ENCODE assay signal across 8 cellular contexts in the genomic region with DNA sequence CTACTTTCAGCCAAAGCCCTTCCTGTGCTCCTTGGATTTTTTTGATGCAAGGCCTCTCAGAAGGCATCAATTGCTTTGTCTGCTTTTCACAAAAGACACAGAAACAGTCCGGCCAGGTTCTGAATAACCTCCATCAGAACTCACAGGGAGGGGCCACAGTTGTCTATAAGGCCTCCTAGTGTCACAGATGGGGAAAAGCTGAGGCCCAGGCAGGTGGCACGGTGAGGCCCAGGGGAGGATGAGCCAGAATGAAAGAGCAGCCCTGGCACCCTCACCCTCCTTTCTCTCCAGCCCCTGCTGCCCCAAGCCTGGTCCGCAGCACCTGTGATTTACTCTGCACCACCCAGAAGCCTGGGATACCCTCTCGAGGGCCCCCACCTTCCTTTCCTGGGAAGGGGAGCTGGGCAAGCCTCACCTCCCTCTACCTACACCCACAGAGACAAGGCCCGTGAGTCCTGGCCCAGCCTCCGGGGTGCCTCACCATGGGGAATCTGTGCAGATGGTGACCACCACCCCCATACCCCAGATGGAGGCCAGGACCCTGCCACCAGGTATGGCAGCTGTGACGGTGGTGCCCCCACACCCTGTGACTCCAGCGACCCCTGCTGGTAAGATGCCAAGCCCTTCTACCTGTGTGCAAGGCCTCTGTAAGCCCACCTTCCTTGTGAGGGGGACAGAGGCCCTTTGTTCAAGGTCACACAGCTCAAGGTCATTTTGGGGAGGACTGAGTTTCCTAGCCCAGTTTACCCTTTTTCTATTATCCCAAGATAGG. TPM values are rescaled to one million over a fixed set of nuclear protein-coding genes. Genes with fewer than 3 reads are reported as not detected.
DNase-seq lines count a peak whose midpoint lies in the region; ATAC-seq lines count a peak whose summit lies in the region.

No MANE protein-coding gene starts in this region.

- DNase-seq in GDM1 (lab: John Stamatoyannopoulos, UW): peak; percentile 44
- DNase-seq in LoVo (ENCODE audit: low spot score): peak; percentile 4
- peak; percentile 80 for DNase-seq in activated CD8-positive, alpha-beta memory T cell treated with anti-CD3 and anti-CD28 coated beads, Interleukin-2, amount 50 U/mL, for 48 hours
- peak; percentile 90 for DNase-seq in iPS-NIHi7 (ENCODE audit: extremely low spot score)
- DNase-seq in stimulated activated CD8-positive, alpha-beta memory T cell treated with anti-CD3 and anti-CD28 coated beads, Interleukin-4, amount 100 ng/mL, for 24 hours (ENCODE audit: low read depth): peak; percentile 26
- no peak for DNase-seq in GF-D8 (lab: John Stamatoyannopoulos, UW)

- ATAC-seq in esophagus mucosa: no peak
- ATAC-seq in GM18511 (IDR thresholded peaks at IDR 0.05; ENCODE audit: unreplicated experiment): no peak

RNA-seq across cellular contexts. Expression of a gene that starts 26.2 kb away (rescaled TPM):
- total RNA-seq in esophagus mucosa: 3.6 TPM

RNA-seq across cellular contexts. Expression of a gene that starts 38.6 kb away (rescaled TPM):
- 7.3 TPM for total RNA-seq in esophagus mucosa
